ENCODE assay signal across 19 cellular contexts in genomic region chr2:10879624-10880585, GRCh38. TPM values are rescaled to one million over a fixed set of nuclear protein-coding genes. Genes with fewer than 3 reads are reported as not detected.
DNase-seq lines count a peak whose midpoint lies in the region; ATAC-seq and TF ChIP-seq lines count a peak whose summit lies in the region.
"Had no signal": no experiment of that assay in that cellular context is flagged by ENCODE, and none has a peak within 500 bp of the region (broad histone marks: within the 10 kb centered on the region; RNA-seq: fewer than 3 reads in every experiment).

No MANE protein-coding gene starts in this region.

- DNase-seq in Calu3 (no peak), HCT116 (ENCODE audit: low read depth, low spot score) (no peak), chondrocyte (ENCODE audit: low spot score) (no peak), neural progenitor cell (ENCODE audit: low spot score) (no peak), T-cell (no peak), G401 (ENCODE audit: low spot score) (no peak), DMS 273 (lab: John Stamatoyannopoulos, UW; ENCODE audit: unreplicated experiment) (no peak)
- DNase-seq: activated CD4-positive, alpha-beta T cell treated with anti-CD3 and anti-CD28 coated beads, Interleukin-2, amount 10 ng/mL, durations not matched to agents 7 days and 5 days; GOT3; NCI-H1105; NCI-H2029 treated with DMSO at 0.1 percent for 48 hours; NCI-H345; OCI-M1; stimulated activated CD4-positive, alpha-beta T cell treated with anti-CD3 and anti-CD28 coated beads, Interleukin-2, amount 100 ng/mL, for 24 hours had no signal

- no peak overlapping the region for H3K4me3 ChIP-seq in HCT116 (replicated peaks in 1 of 2; ENCODE audit: low read depth in 1 of 2, low read length in 2 of 2)
- H3K4me3 ChIP-seq in neural progenitor cell, result no peak overlapping the region
- H3K4me3 ChIP-seq: smooth muscle cell had no signal

- H4K20me1 ChIP-seq in HCT116 (ENCODE audit: insufficient read depth) (no peaks in the 10 kb centered on the region), neural progenitor cell (ENCODE audit: low read depth) (no peaks in the 10 kb centered on the region)

- no peaks in the 10 kb centered on the region for H3K4me1 Mint-ChIP-seq in Calu3 (ENCODE audit: low read depth, unreplicated experiment)
- peaks cover 11% of the 10 kb centered on the region for H3K4me1 Mint-ChIP-seq in chondrocyte (ENCODE audit: low read depth)
- H3K4me1 Mint-ChIP-seq in neural progenitor cell, result peaks cover 34% of the 10 kb centered on the region
- peaks cover 1 to 8% (median 6%) of the 10 kb centered on the region in 3 donors for H3K4me1 Mint-ChIP-seq in T-cell
- H3K4me1 Mint-ChIP-seq: activated T-helper 17 cell treated with anti-CD3 and anti-CD28 coated beads, Interleukin-2, amount 50 U/mL, for 72 hours had no signal

- H3K4me3 Mint-ChIP-seq in Calu3 (ENCODE audit: low read depth, unreplicated experiment) (no peak overlapping the region), chondrocyte (ENCODE audit: unreplicated experiment) (no peak overlapping the region), neural progenitor cell (no peak overlapping the region), T-cell (no peak overlapping the region)
- H3K4me3 Mint-ChIP-seq: activated CD4-positive, alpha-beta T cell treated with anti-CD3 and anti-CD28 coated beads, Interleukin-2, amount 10 ng/mL, durations not matched to agents 7 days and 5 days; activated T-helper 17 cell treated with anti-CD3 and anti-CD28 coated beads, Interleukin-2, amount 50 U/mL, for 72 hours; T-helper 2 cell treated with Interferon-gamma antibody and Interleukin-4, amounts not matched to agents 5 μg/mL and 100 μg/mL, for 36 hours had no signal

- TF ChIP-seq RAD21 in HCT116 (IDR thresholded peaks at IDR 0.05; ENCODE audit: low read depth), result no peak

- peaks cover 2% of the 10 kb centered on the region for H3F3A ChIP-seq in neural progenitor cell (ENCODE audit: low read depth)

- H3K27ac ChIP-seq in HCT116 (ENCODE audit: low read depth, low read length) (no peak overlapping the region), neural progenitor cell (no peak overlapping the region)
- H3K27ac ChIP-seq: VCaP had no signal

- H3K4me2 ChIP-seq in HCT116 (ENCODE audit: low read length), result no peak overlapping the region
- H3K4me2 ChIP-seq in neural progenitor cell, result no peak overlapping the region
- H3K4me2 ChIP-seq: smooth muscle cell had no signal

- no peaks in the 10 kb centered on the region for H3K9me3 Mint-ChIP-seq in Calu3 (ENCODE audit: low read depth, unreplicated experiment)
- no peaks in the 10 kb centered on the region for H3K9me3 Mint-ChIP-seq in chondrocyte (ENCODE audit: low read depth)
- peaks cover 4% of the 10 kb centered on the region for H3K9me3 Mint-ChIP-seq in neural progenitor cell
- H3K9me3 Mint-ChIP-seq in T-cell, result no peaks in the 10 kb centered on the region
- H3K9me3 Mint-ChIP-seq: activated CD4-positive, alpha-beta T cell treated with anti-CD3 and anti-CD28 coated beads, Interleukin-2, amount 10 ng/mL, durations not matched to agents 7 days and 5 days; activated naive CD4-positive, alpha-beta T cell treated with anti-CD3 and anti-CD28 coated beads, Interleukin-2, amount 50 U/mL, for 72 hours; activated T-helper 17 cell treated with anti-CD3 and anti-CD28 coated beads, Interleukin-2, amount 50 U/mL, for 72 hours; T-helper 2 cell treated with Interferon-gamma antibody and Interleukin-4, amounts not matched to agents 5 μg/mL and 100 μg/mL, for 36 hours had no signal

- TF ChIP-seq CTCF in Calu3 (IDR thresholded peaks at IDR 0.05; ENCODE audit: unreplicated experiment), result peak; percentile 17
- no peak for TF ChIP-seq CTCF in HCT116 (IDR thresholded peaks at IDR 0.05 in 2 of 3, conservative IDR thresholded peaks at IDR 0.05 in 1 of 3; ENCODE audit: borderline replicate concordance in 1 of 3, insufficient read depth in 1 of 3, low read depth in 2 of 3, low read length in 2 of 3)
- peak; percentile 21 for TF ChIP-seq CTCF in chondrocyte (IDR thresholded peaks at IDR 0.05)
- peak; percentile 10 for TF ChIP-seq CTCF in neural progenitor cell (IDR thresholded peaks at IDR 0.05)

- no peaks in the 10 kb centered on the region for H3K27me3 ChIP-seq in HCT116 (ENCODE audit: insufficient read depth, low read length)
- H3K27me3 ChIP-seq in neural progenitor cell, result no peaks in the 10 kb centered on the region

- H3K36me3 ChIP-seq in HCT116 (ENCODE audit: control insufficient read depth in 1 of 2, insufficient read depth in 2 of 2, low read length in 2 of 2), result no peaks in the 10 kb centered on the region
- H3K36me3 ChIP-seq in neural progenitor cell, result no peaks in the 10 kb centered on the region

- CTCF ChIA-PET in Calu3 (lab: Charles Lee), result no interaction called here
- CTCF ChIA-PET in HCT116 (lab: Charles Lee), result interaction anchor here (0.7 kb wide), 1 partner anchor 44 kb away, joined by 5 read pairs; no protein-coding TSS in a partner anchor
- CTCF ChIA-PET in T-cell (lab: Charles Lee), result no interaction called here

- H3K27me3 Mint-ChIP-seq in Calu3 (ENCODE audit: unreplicated experiment), result peaks cover 34% of the 10 kb centered on the region
- no peaks in the 10 kb centered on the region for H3K27me3 Mint-ChIP-seq in chondrocyte (ENCODE audit: low read depth)
- peaks cover 3% of the 10 kb centered on the region for H3K27me3 Mint-ChIP-seq in neural progenitor cell (ENCODE audit: insufficient read depth, low read depth)
- peaks cover 12 to 17% of the 10 kb centered on the region in 2 donors for H3K27me3 Mint-ChIP-seq in T-cell

- POLR2A ChIA-PET in HCT116 (lab: Charles Lee), result no interaction called here
- POLR2A ChIA-PET in T-cell (lab: Charles Lee), result no interaction called here

- intact Hi-C loops in Calu3 (cut with micrococcal nuclease; ENCODE audit: unreplicated experiment), result no loop called here
- intact Hi-C loops in HCT116 (cut with micrococcal nuclease), result no loop called here

- in situ Hi-C loops in G401 (cut with HindIII; ENCODE audit: low sequenced_read_pairs), result no loop called here

- no peak overlapping the region for H2AFZ ChIP-seq in HCT116 (ENCODE audit: low read depth, low read length, poor library complexity, severe bottlenecking)
- H2AFZ ChIP-seq in neural progenitor cell (replicated peaks), result no peak overlapping the region

- no peak overlapping the region for H3K27ac Mint-ChIP-seq in Calu3 (ENCODE audit: unreplicated experiment)
- H3K27ac Mint-ChIP-seq in chondrocyte (ENCODE audit: unreplicated experiment), result no peak overlapping the region
- H3K27ac Mint-ChIP-seq in neural progenitor cell, result peak overlapping the region; percentile 50
- no peak overlapping the region for H3K27ac Mint-ChIP-seq in T-cell
- H3K27ac Mint-ChIP-seq: activated T-helper 17 cell treated with anti-CD3 and anti-CD28 coated beads, Interleukin-2, amount 50 U/mL, for 72 hours; T-helper 2 cell treated with Interferon-gamma antibody and Interleukin-4, amounts not matched to agents 5 μg/mL and 100 μg/mL, for 36 hours had no signal

- BruUV-seq in Calu3 (replicated peaks; lab: Mats Ljungman, UMichigan) (no TSS peak), HCT116 (replicated peaks; lab: Mats Ljungman, UMichigan) (no TSS peak)

- H3K79me2 ChIP-seq in HCT116 (ENCODE audit: insufficient read depth, low read length), result no peaks in the 10 kb centered on the region
- H3K79me2 ChIP-seq in neural progenitor cell (ENCODE audit: low read depth), result no peaks in the 10 kb centered on the region

- no peaks in the 10 kb centered on the region for H3K9me3 ChIP-seq in HCT116 (ENCODE audit: control insufficient read depth in 1 of 2, insufficient read depth in 1 of 2, low read depth in 1 of 2, low read length in 2 of 2)
- H3K9me3 ChIP-seq in neural progenitor cell (ENCODE audit: low read depth), result no peaks in the 10 kb centered on the region

- H3K4me1 ChIP-seq in HCT116 (ENCODE audit: control insufficient read depth in 1 of 2, insufficient read depth in 2 of 2, low read length in 2 of 2) (no peaks in the 10 kb centered on the region), neural progenitor cell (peaks cover 16% of the 10 kb centered on the region)

- no peak overlapping the region for H3K9ac ChIP-seq in HCT116 (ENCODE audit: low read length)
- H3K9ac ChIP-seq in neural progenitor cell, result no peak overlapping the region

- RAD21 ChIA-PET in HCT116 (lab: Charles Lee; ENCODE audit: low non-redundant PET in 1 of 2, low total read pairs in 2 of 2, uncharacterized antibody in 2 of 2, unreplicated experiment in 2 of 2), result no interaction called here

- H3K36me3 Mint-ChIP-seq in Calu3 (ENCODE audit: insufficient read depth, unreplicated experiment), result no peaks in the 10 kb centered on the region
- H3K36me3 Mint-ChIP-seq in chondrocyte (ENCODE audit: low read depth), result no peaks in the 10 kb centered on the region
- no peaks in the 10 kb centered on the region for H3K36me3 Mint-ChIP-seq in neural progenitor cell
- no peaks in the 10 kb centered on the region for H3K36me3 Mint-ChIP-seq in T-cell
- H3K36me3 Mint-ChIP-seq: activated naive CD4-positive, alpha-beta T cell treated with anti-CD3 and anti-CD28 coated beads, Interleukin-2, amount 50 U/mL, for 72 hours had no signal

- ATAC-seq in HCT116 (0 out of 2 replicates have a peak, but pooled peaks have one; percentile 20), T-cell (replicated peaks in 1 of 4) (no peak)
- ATAC-seq: activated T-helper 17 cell treated with anti-CD3 and anti-CD28 coated beads, Interleukin-2, amount 50 U/mL, for 72 hours had no signal

- no peak for TF ChIP-seq POLR2A in HCT116 (IDR thresholded peaks at IDR 0.05; ENCODE audit: borderline replicate concordance, extremely low read depth, insufficient read depth, insufficient read length)

- H3K9me2 ChIP-seq in HCT116 (ENCODE audit: insufficient read depth), result no peaks in the 10 kb centered on the region

TF ChIP-seq in HCT116, 20 proteins besides CTCF, POLR2A, EP300 and RAD21 (continues in another document):
- no peak for TF ChIP-seq CBX3 (IDR thresholded peaks at IDR 0.05; ENCODE audit: low read depth)

RNA-seq across cellular contexts. Expression of gene KCNF1, which starts 31.8 kb away (rescaled TPM):
- total RNA-seq in Calu3 (2022) (not detected in 2 replicates), HCT116 (2021; ENCODE audit: unreplicated experiment) (0.52 TPM), chondrocyte (not detected in 3 replicates), neural progenitor cell (ENCODE audit: low replicate concordance) (0.15 TPM in 1 of 2 replicates, not detected in the other), T-cell (not detected)
- 1.5 and 2.5 TPM in 2 replicates for polyA plus RNA-seq in HCT116 (2012)
- total RNA-seq in G401 (2014; rRNA removed; shearing (Covaris generic)), result 1.5 and 1.9 TPM in 2 replicates
- total RNA-seq: activated CD4-positive, alpha-beta T cell treated with anti-CD3 and anti-CD28 coated beads, Interleukin-2, amount 10 ng/mL, durations not matched to agents 7 days and 5 days; activated naive CD4-positive, alpha-beta T cell treated with anti-CD3 and anti-CD28 coated beads, Interleukin-2, amount 50 U/mL, for 72 hours; activated T-helper 17 cell treated with anti-CD3 and anti-CD28 coated beads, Interleukin-2, amount 50 U/mL, for 72 hours; smooth muscle cell had no signal

Comparison
In these comparisons a context has a peak if more than half of its experiments do, and no peak if none do; other contexts are left out.
1. CTCF ChIP-seq: peak in Calu3 (single experiment), chondrocyte (single experiment) and neural progenitor cell (single experiment); none in HCT116 (0 of 3).